8 cellular contexts compared by ENCODE assay signal in genomic region chr3:15796331-15796730, GRCh38. TPM values are rescaled to one million over a fixed set of nuclear protein-coding genes. Genes with fewer than 3 reads are reported as not detected.
A peak's percentile ranks its signal among the peaks of the same experiment; 100 is the strongest.
DNase-seq lines count a peak whose midpoint lies in the region; ATAC-seq, FAIRE-seq and TF ChIP-seq lines count a peak whose summit lies in the region.

No MANE protein-coding gene starts in this region.

- no peaks in the 10 kb centered on the region for H3K36me3 ChIP-seq in sigmoid colon

- H3K4me3 ChIP-seq in GM12865 (ENCODE audit: low read depth, low read length) (peak overlapping the region; percentile 67), sigmoid colon (peak overlapping the region; percentile 32 to 51 (median 40))

- ATAC-seq in esophagus mucosa, result peak; percentile 25
- no peak for ATAC-seq in HG03097 (IDR thresholded peaks at IDR 0.05; ENCODE audit: low FRiP score, unreplicated experiment)

- DNase-seq in GM12865 (ENCODE audit: low read depth), result no peak
- peak; percentile 30 for DNase-seq in RCC 7860 (ENCODE audit: low spot score)
- no peak for DNase-seq in sigmoid colon
- DNase-seq in SK-N-DZ (ENCODE audit: low spot score), result no peak
- no peak for DNase-seq in SKM-1 treated with dmso at 0.1 percent for 144 hours (lab: John Stamatoyannopoulos, UW; ENCODE audit: unreplicated experiment)
- no peak for DNase-seq in stimulated activated CD4-positive, alpha-beta T cell treated with anti-CD3 and anti-CD28 coated beads, Interleukin-12 subunit alpha, Interleukin-12 subunit beta, amount 100 ng/mL, for 4 hours

- no peaks in the 10 kb centered on the region for H3K9me3 ChIP-seq in sigmoid colon

- no peak for TF ChIP-seq EP300 in sigmoid colon (IDR thresholded peaks at IDR 0.05)

- intact Hi-C loops in sigmoid colon (cut with DNase I), result no loop called here

- no peaks in the 10 kb centered on the region for H3K27me3 ChIP-seq in sigmoid colon

- 7 to 9% methylated on average over 2 of the region's 2 CpGs for WGBS in sigmoid colon, 2 donors

- H3K27ac ChIP-seq in sigmoid colon, result peak overlapping the region; percentile 83 to 93 (median 88)

- TF ChIP-seq CTCF in GM12865 (IDR thresholded peaks at IDR 0.05; ENCODE audit: insufficient read depth, low read depth, low read length, missing control alignments) (no peak), sigmoid colon (IDR thresholded peaks at IDR 0.05) (no peak)

- TF ChIP-seq POLR2A in sigmoid colon (IDR thresholded peaks at IDR 0.05), result no peak

- peak; percentile 21 for FAIRE-seq in RCC 7860 (lab: Jason Lieb, UNC)

- peaks cover 0 to 45% (median 25%) of the 10 kb centered on the region in 4 donors for H3K4me1 ChIP-seq in sigmoid colon

RNA-seq across cellular contexts. Expression of gene ANKRD28, which starts 1.4 kb away (rescaled TPM):
- total RNA-seq in esophagus mucosa, result 29.2 TPM
- 10 to 100 TPM; 41.5 to 64.5 (median 49.1) TPM for total RNA-seq in sigmoid colon
- polyA plus RNA-seq in sigmoid colon, result 10 to 100 TPM; 13.4 to 15.6 (median 14.8) TPM
- 34.4 and 44.2 TPM in 2 replicates for polyA plus RNA-seq in SK-N-DZ (2014; cell fraction: cytosol; rRNA removed)
- polyA plus RNA-seq in SK-N-DZ (2014; cell fraction: nucleus; rRNA removed), result 68.9 and 79.1 TPM in 2 replicates
